In the genomic region with DNA sequence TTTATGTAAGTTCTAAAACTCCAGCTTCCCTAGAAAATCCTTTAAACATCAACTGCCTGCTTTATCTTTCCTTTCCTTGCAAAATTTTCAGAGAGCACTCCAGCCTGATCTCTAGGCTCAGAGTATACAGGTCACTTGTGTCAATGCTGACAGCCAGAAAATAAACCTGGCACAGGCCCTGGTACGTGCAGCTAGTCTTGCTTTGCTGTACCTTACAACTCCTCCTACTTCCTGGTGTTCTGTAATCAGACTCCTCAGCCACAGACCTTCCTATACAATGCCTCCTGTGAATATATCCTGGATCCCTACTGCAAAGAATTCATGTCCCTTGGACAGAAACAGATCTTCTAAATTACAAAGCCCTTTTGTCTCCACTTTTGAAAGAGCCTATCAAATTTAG, we compare ENCODE assay signal across 1 cellular context.
TF ChIP-seq lines count a peak whose summit lies in the region.

No MANE protein-coding gene starts in this region.

TF ChIP-seq in K562, 482 proteins besides CTCF, POLR2A, EP300 and RAD21 (continued from another document):
- TF ChIP-seq NEUROD1 (IDR thresholded peaks at IDR 0.05; ENCODE audit: borderline replicate concordance, low read depth, low read length, partially characterized antibody) (no peak), ARID1B (IDR thresholded peaks at IDR 0.05) (peak; percentile 43; the same call in 1 of the 2 replicates), MAFK (IDR thresholded peaks at IDR 0.05; ENCODE audit: low read length) (0 out of 2 replicates have a peak, but pooled peaks have one; percentile 34), KDM5B (IDR thresholded peaks at IDR 0.05; ENCODE audit: insufficient replicate concordance, low read depth, low read length) (peak; percentile 49), PHF8 (IDR thresholded peaks at IDR 0.05; ENCODE audit: borderline replicate concordance, low read length) (peak; percentile 22; the same call in 1 of the 2 replicates), ZNF354B (CRISPR knock-in tag; IDR thresholded peaks at IDR 0.05) (0 out of 2 replicates have a peak, but pooled peaks have one; percentile 11), ZNF75A (CRISPR knock-in tag; IDR thresholded peaks at IDR 0.05) (0 out of 2 replicates have a peak, but pooled peaks have one; percentile 32), ZNF584 (CRISPR knock-in tag; IDR thresholded peaks at IDR 0.05; ENCODE audit: low read depth) (0 out of 2 replicates have a peak, but pooled peaks have one; percentile 24), NRF1 (conservative IDR thresholded peaks at IDR 0.05 in 1 of 2, IDR thresholded peaks at IDR 0.05 in 1 of 2) (0 out of 4 replicates have a peak, but pooled peaks of 1 of the 2 experiments have one; percentile 7), CBX3 (IDR thresholded peaks at IDR 0.05; ENCODE audit: borderline replicate concordance in 1 of 2, low read length in 2 of 2) (peak in 1 of 2 experiments; percentile 18; a peak in 1 of 3 replicates), ETV1 (tag; conservative IDR thresholded peaks at IDR 0.05; ENCODE audit: low read depth) (peak; percentile 45), ELF1 (tag; IDR thresholded peaks at IDR 0.05) (peak; percentile 33; the same call in 1 of the 2 replicates), ZKSCAN8 (CRISPR knock-in tag; IDR thresholded peaks at IDR 0.05) (0 out of 2 replicates have a peak, but pooled peaks have one; percentile 33), ZNF124 (CRISPR knock-in tag; IDR thresholded peaks at IDR 0.05) (no peak), FOXK1 (CRISPR knock-in tag; IDR thresholded peaks at IDR 0.05; ENCODE audit: borderline replicate concordance) (no peak), KAT2B (IDR thresholded peaks at IDR 0.05; ENCODE audit: low read depth, low read length) (no peak), HIVEP1 (CRISPR knock-in tag; IDR thresholded peaks at IDR 0.05) (0 out of 2 replicates have a peak, but pooled peaks have one; percentile 13), BRD9 (IDR thresholded peaks at IDR 0.05; ENCODE audit: low read depth, partially characterized antibody) (no peak), NFRKB (IDR thresholded peaks at IDR 0.05; ENCODE audit: low read depth) (peak; percentile 39; the same call in 1 of the 2 replicates), ZBTB17 (CRISPR knock-in tag; IDR thresholded peaks at IDR 0.05) (peak; percentile 77), ZNF766 (CRISPR knock-in tag; conservative IDR thresholded peaks at IDR 0.05) (peak; percentile 18), RFX1 (IDR thresholded peaks at IDR 0.05) (no peak), YY1 (IDR thresholded peaks at IDR 0.05; ENCODE audit: borderline replicate concordance in 1 of 3, control insufficient read depth in 1 of 3, extremely low read depth in 1 of 3, insufficient read depth in 3 of 3, insufficient read length in 1 of 3, insufficient replicate concordance in 2 of 3, low read depth in 1 of 3, low read length in 2 of 3) (no peak), TBP (optimal IDR thresholded peaks at IDR 0.05; ENCODE audit: low read depth, low read length) (peak; percentile 27), GABPA (tag; conservative IDR thresholded peaks at IDR 0.05; ENCODE audit: low read depth) (0 out of 2 replicates have a peak, but pooled peaks have one; percentile 21), SIRT6 (IDR thresholded peaks at IDR 0.05; ENCODE audit: low read depth, low read length) (no peak)
- TF ChIP-seq, protein P1, sequence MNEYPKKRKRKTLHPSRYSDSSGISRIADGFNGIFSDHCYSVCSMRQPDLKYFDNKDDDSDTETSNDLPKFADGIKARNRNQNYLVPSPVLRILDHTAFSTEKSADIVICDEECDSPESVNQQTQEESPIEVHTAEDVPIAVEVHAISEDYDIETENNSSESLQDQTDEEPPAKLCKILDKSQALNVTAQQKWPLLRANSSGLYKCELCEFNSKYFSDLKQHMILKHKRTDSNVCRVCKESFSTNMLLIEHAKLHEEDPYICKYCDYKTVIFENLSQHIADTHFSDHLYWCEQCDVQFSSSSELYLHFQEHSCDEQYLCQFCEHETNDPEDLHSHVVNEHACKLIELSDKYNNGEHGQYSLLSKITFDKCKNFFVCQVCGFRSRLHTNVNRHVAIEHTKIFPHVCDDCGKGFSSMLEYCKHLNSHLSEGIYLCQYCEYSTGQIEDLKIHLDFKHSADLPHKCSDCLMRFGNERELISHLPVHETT (CRISPR knock-in tag; conservative IDR thresholded peaks at IDR 0.05 in 1 of 2, IDR thresholded peaks at IDR 0.05 in 1 of 2): no peak
- TF ChIP-seq, protein P2, sequence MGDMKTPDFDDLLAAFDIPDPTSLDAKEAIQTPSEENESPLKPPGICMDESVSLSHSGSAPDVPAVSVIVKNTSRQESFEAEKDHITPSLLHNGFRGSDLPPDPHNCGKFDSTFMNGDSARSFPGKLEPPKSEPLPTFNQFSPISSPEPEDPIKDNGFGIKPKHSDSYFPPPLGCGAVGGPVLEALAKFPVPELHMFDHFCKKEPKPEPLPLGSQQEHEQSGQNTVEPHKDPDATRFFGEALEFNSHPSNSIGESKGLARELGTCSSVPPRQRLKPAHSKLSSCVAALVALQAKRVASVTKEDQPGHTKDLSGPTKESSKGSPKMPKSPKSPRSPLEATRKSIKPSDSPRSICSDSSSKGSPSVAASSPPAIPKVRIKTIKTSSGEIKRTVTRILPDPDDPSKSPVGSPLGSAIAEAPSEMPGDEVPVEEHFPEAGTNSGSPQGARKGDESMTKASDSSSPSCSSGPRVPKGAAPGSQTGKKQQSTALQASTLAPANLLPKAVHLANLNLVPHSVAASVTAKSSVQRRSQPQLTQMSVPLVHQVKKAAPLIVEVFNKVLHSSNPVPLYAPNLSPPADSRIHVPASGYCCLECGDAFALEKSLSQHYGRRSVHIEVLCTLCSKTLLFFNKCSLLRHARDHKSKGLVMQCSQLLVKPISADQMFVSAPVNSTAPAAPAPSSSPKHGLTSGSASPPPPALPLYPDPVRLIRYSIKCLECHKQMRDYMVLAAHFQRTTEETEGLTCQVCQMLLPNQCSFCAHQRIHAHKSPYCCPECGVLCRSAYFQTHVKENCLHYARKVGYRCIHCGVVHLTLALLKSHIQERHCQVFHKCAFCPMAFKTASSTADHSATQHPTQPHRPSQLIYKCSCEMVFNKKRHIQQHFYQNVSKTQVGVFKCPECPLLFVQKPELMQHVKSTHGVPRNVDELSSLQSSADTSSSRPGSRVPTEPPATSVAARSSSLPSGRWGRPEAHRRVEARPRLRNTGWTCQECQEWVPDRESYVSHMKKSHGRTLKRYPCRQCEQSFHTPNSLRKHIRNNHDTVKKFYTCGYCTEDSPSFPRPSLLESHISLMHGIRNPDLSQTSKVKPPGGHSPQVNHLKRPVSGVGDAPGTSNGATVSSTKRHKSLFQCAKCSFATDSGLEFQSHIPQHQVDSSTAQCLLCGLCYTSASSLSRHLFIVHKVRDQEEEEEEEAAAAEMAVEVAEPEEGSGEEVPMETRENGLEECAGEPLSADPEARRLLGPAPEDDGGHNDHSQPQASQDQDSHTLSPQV (IDR thresholded peaks at IDR 0.05): peak; percentile 60
- TF ChIP-seq, protein P3, sequence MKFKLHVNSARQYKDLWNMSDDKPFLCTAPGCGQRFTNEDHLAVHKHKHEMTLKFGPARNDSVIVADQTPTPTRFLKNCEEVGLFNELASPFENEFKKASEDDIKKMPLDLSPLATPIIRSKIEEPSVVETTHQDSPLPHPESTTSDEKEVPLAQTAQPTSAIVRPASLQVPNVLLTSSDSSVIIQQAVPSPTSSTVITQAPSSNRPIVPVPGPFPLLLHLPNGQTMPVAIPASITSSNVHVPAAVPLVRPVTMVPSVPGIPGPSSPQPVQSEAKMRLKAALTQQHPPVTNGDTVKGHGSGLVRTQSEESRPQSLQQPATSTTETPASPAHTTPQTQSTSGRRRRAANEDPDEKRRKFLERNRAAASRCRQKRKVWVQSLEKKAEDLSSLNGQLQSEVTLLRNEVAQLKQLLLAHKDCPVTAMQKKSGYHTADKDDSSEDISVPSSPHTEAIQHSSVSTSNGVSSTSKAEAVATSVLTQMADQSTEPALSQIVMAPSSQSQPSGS (CRISPR knock-in tag; IDR thresholded peaks at IDR 0.05): no peak
- TF ChIP-seq, protein P4, sequence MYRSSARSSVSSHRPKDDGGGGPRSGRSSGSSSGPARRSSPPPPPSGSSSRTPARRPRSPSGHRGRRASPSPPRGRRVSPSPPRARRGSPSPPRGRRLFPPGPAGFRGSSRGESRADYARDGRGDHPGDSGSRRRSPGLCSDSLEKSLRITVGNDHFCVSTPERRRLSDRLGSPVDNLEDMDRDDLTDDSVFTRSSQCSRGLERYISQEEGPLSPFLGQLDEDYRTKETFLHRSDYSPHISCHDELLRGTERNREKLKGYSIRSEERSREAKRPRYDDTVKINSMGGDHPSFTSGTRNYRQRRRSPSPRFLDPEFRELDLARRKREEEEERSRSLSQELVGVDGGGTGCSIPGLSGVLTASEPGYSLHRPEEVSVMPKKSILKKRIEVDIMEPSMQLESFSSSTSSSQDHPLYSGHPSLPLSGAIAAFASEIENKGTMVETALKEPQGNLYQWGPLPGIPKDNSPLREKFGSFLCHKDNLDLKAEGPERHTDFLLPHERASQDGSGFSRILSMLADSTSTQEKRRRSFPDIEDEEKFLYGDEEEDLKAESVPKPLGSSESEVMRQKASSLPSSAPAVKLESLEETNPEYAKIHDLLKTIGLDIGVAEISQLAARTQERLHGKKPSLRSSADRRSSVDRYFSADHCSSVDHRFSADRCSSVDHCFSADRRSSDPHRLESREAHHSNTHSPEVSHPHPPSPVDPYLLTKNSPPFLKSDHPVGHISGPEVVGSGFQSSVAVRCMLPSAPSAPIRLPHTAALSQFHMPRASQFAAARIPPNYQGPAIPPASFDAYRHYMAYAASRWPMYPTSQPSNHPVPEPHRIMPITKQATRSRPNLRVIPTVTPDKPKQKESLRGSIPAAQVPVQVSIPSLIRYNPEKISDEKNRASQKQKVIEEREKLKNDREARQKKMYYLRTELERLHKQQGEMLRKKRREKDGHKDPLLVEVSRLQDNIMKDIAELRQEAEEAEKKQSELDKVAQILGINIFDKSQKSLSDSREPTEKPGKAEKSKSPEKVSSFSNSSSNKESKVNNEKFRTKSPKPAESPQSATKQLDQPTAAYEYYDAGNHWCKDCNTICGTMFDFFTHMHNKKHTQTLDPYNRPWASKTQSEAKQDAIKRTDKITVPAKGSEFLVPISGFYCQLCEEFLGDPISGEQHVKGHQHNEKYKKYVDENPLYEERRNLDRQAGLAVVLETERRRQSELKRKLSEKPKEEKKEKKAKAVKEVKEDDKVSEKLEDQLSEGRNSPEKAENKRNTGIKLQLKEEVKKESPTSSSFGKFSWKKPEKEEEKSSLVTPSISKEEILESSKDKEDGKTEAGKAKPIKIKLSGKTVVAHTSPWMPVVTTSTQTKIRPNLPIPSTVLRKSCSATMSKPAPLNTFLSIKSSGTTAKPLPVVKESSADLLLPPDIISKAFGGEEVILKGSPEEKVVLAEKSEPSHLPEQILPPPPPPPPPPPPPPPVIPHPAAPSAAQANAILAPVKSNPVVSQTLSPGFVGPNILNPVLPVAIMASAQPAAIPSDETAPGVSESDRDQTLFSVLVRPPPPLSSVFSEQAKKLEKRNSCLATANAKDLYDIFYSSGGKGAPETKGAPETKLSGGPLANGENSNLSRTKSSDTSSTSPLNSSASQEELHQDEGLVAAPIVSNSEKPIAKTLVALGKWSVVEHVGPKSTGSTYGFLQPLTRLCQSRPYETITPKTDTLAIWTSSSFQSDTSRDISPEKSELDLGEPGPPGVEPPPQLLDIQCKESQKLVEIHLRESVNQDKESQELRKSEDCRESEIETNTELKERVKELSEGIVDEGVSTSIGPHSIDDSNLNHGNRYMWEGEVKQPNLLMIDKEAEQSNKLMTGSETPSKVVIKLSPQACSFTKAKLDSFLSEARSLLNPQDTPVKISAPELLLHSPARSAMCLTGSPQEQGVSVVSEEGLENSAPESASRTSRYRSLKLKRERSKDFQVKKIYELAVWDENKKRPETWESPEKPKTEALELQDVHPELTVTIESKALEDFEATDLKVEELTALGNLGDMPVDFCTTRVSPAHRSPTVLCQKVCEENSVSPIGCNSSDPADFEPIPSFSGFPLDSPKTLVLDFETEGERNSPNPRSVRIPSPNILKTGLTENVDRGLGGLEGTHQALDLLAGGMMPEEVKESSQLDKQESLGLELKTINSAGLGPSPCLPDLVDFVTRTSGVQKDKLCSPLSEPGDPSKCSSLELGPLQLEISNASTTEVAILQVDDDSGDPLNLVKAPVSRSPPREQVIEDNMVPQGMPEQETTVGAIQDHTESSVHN (IDR thresholded peaks at IDR 0.05; ENCODE audit: borderline replicate concordance in 1 of 2, low read depth in 1 of 2): no peak
- TF ChIP-seq, protein P5, sequence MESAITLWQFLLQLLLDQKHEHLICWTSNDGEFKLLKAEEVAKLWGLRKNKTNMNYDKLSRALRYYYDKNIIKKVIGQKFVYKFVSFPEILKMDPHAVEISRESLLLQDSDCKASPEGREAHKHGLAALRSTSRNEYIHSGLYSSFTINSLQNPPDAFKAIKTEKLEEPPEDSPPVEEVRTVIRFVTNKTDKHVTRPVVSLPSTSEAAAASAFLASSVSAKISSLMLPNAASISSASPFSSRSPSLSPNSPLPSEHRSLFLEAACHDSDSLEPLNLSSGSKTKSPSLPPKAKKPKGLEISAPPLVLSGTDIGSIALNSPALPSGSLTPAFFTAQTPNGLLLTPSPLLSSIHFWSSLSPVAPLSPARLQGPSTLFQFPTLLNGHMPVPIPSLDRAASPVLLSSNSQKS (CRISPR knock-in tag; IDR thresholded peaks at IDR 0.05): no peak
- TF ChIP-seq, protein P6, sequence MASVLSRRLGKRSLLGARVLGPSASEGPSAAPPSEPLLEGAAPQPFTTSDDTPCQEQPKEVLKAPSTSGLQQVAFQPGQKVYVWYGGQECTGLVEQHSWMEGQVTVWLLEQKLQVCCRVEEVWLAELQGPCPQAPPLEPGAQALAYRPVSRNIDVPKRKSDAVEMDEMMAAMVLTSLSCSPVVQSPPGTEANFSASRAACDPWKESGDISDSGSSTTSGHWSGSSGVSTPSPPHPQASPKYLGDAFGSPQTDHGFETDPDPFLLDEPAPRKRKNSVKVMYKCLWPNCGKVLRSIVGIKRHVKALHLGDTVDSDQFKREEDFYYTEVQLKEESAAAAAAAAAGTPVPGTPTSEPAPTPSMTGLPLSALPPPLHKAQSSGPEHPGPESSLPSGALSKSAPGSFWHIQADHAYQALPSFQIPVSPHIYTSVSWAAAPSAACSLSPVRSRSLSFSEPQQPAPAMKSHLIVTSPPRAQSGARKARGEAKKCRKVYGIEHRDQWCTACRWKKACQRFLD (CRISPR knock-in tag; IDR thresholded peaks at IDR 0.05): peak; percentile 71; the same call in 1 of the 2 replicates
